In the genomic region with DNA sequence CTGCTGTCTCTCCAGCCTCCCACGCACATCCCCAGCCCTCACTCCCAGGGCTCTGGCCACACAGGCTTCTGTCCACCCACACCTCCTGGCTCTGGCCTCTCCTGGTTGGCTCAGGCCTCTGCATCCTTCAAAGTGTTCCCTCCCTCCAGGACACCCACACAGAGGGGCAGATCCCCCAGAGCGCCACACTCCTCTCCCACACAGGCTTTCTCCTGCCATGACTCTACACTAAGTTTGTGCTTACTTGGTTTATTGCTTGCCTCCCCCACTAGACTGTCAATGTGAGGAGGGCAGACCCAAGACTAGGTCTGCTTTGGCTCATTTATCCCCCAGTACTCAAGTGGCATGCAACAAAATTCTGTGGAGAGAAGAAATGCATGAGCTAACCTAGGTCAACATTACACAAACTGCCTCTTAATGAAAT, we compare ENCODE assay signal across 1 cellular context.
TF ChIP-seq lines count a peak whose summit lies in the region.

No MANE protein-coding gene starts in this region.

TF ChIP-seq in GM23338, 12 proteins besides CTCF, POLR2A, EP300 and RAD21:
- TF ChIP-seq, protein P1, sequence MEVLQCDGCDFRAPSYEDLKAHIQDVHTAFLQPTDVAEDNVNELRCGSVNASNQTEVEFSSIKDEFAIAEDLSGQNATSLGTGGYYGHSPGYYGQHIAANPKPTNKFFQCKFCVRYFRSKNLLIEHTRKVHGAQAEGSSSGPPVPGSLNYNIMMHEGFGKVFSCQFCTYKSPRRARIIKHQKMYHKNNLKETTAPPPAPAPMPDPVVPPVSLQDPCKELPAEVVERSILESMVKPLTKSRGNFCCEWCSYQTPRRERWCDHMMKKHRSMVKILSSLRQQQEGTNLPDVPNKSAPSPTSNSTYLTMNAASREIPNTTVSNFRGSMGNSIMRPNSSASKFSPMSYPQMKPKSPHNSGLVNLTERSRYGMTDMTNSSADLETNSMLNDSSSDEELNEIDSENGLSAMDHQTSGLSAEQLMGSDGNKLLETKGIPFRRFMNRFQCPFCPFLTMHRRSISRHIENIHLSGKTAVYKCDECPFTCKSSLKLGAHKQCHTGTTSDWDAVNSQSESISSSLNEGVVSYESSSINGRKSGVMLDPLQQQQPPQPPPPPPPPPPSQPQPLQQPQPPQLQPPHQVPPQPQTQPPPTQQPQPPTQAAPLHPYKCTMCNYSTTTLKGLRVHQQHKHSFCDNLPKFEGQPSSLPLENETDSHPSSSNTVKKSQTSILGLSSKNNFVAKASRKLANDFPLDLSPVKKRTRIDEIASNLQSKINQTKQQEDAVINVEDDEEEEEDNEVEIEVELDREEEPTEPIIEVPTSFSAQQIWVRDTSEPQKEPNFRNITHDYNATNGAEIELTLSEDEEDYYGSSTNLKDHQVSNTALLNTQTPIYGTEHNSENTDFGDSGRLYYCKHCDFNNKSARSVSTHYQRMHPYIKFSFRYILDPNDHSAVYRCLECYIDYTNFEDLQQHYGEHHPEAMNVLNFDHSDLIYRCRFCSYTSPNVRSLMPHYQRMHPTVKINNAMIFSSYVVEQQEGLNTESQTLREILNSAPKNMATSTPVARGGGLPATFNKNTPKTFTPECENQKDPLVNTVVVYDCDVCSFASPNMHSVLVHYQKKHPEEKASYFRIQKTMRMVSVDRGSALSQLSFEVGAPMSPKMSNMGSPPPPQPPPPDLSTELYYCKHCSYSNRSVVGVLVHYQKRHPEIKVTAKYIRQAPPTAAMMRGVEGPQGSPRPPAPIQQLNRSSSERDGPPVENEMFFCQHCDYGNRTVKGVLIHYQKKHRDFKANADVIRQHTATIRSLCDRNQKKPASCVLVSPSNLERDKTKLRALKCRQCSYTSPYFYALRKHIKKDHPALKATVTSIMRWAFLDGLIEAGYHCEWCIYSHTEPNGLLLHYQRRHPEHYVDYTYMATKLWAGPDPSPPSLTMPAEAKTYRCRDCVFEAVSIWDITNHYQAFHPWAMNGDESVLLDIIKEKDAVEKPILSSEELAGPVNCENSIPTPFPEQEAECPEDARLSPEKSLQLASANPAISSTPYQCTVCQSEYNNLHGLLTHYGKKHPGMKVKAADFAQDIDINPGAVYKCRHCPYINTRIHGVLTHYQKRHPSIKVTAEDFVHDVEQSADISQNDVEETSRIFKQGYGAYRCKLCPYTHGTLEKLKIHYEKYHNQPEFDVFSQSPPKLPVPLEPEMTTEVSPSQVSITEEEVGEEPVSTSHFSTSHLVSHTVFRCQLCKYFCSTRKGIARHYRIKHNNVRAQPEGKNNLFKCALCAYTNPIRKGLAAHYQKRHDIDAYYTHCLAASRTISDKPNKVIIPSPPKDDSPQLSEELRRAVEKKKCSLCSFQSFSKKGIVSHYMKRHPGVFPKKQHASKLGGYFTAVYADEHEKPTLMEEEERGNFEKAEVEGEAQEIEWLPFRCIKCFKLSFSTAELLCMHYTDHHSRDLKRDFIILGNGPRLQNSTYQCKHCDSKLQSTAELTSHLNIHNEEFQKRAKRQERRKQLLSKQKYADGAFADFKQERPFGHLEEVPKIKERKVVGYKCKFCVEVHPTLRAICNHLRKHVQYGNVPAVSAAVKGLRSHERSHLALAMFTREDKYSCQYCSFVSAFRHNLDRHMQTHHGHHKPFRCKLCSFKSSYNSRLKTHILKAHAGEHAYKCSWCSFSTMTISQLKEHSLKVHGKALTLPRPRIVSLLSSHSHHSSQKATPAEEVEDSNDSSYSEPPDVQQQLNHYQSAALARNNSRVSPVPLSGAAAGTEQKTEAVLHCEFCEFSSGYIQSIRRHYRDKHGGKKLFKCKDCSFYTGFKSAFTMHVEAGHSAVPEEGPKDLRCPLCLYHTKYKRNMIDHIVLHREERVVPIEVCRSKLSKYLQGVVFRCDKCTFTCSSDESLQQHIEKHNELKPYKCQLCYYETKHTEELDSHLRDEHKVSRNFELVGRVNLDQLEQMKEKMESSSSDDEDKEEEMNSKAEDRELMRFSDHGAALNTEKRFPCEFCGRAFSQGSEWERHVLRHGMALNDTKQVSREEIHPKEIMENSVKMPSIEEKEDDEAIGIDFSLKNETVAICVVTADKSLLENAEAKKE (CRISPR knock-in tag; IDR thresholded peaks at IDR 0.05), result no peak
- TF ChIP-seq, protein P2, sequence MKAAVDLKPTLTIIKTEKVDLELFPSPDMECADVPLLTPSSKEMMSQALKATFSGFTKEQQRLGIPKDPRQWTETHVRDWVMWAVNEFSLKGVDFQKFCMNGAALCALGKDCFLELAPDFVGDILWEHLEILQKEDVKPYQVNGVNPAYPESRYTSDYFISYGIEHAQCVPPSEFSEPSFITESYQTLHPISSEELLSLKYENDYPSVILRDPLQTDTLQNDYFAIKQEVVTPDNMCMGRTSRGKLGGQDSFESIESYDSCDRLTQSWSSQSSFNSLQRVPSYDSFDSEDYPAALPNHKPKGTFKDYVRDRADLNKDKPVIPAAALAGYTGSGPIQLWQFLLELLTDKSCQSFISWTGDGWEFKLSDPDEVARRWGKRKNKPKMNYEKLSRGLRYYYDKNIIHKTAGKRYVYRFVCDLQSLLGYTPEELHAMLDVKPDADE (IDR thresholded peaks at IDR 0.05), result no peak
- TF ChIP-seq, protein P3, sequence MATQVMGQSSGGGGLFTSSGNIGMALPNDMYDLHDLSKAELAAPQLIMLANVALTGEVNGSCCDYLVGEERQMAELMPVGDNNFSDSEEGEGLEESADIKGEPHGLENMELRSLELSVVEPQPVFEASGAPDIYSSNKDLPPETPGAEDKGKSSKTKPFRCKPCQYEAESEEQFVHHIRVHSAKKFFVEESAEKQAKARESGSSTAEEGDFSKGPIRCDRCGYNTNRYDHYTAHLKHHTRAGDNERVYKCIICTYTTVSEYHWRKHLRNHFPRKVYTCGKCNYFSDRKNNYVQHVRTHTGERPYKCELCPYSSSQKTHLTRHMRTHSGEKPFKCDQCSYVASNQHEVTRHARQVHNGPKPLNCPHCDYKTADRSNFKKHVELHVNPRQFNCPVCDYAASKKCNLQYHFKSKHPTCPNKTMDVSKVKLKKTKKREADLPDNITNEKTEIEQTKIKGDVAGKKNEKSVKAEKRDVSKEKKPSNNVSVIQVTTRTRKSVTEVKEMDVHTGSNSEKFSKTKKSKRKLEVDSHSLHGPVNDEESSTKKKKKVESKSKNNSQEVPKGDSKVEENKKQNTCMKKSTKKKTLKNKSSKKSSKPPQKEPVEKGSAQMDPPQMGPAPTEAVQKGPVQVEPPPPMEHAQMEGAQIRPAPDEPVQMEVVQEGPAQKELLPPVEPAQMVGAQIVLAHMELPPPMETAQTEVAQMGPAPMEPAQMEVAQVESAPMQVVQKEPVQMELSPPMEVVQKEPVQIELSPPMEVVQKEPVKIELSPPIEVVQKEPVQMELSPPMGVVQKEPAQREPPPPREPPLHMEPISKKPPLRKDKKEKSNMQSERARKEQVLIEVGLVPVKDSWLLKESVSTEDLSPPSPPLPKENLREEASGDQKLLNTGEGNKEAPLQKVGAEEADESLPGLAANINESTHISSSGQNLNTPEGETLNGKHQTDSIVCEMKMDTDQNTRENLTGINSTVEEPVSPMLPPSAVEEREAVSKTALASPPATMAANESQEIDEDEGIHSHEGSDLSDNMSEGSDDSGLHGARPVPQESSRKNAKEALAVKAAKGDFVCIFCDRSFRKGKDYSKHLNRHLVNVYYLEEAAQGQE (IDR thresholded peaks at IDR 0.05; ENCODE audit: unreplicated experiment), result no peak
- TF ChIP-seq EZH2phosphoT487 (IDR thresholded peaks at IDR 0.05; ENCODE audit: unreplicated experiment), result no peak
- no peak for TF ChIP-seq ZNF331 (CRISPR knock-in tag; IDR thresholded peaks at IDR 0.05; ENCODE audit: low read depth)
- no peak for TF ChIP-seq STAT1 (IDR thresholded peaks at IDR 0.05; ENCODE audit: unreplicated experiment)
